1 cellular context compared by ENCODE assay signal in genomic region chr9:113352006-113352405, GRCh38.
TF ChIP-seq lines count a peak whose summit lies in the region.

No MANE protein-coding gene starts in this region.

TF ChIP-seq in HepG2, 621 proteins besides CTCF, POLR2A, EP300 and RAD21 (continues in another document):
- TF ChIP-seq ZMYM3 (CRISPR knock-in tag; IDR thresholded peaks at IDR 0.05) (peak; percentile 9; the same call in 1 of the 2 replicates), PAXIP1 (CRISPR knock-in tag; conservative IDR thresholded peaks at IDR 0.05) (peak; percentile 40), ZNF766 (CRISPR knock-in tag; IDR thresholded peaks at IDR 0.05; ENCODE audit: borderline replicate concordance) (no peak), ZNF263 (CRISPR knock-in tag; IDR thresholded peaks at IDR 0.05) (no peak), HNRNPUL1 (IDR thresholded peaks at IDR 0.05; ENCODE audit: low read depth, low read length) (no peak), PHF21A (CRISPR knock-in tag; IDR thresholded peaks at IDR 0.05) (no peak), ETV6 (CRISPR knock-in tag; conservative IDR thresholded peaks at IDR 0.05) (no peak), ZNF24 (IDR thresholded peaks at IDR 0.05) (no peak), RARA (CRISPR knock-in tag; IDR thresholded peaks at IDR 0.05) (peak; percentile 89), ZNF446 (CRISPR knock-in tag; IDR thresholded peaks at IDR 0.05) (no peak), PATZ1 (CRISPR knock-in tag; IDR thresholded peaks at IDR 0.05) (peak; percentile 25; the same call in 1 of the 2 replicates), YEATS2 (CRISPR knock-in tag; IDR thresholded peaks at IDR 0.05; ENCODE audit: borderline replicate concordance) (no peak), TFE3 (CRISPR knock-in tag; IDR thresholded peaks at IDR 0.05) (no peak), SRF (IDR thresholded peaks at IDR 0.05; ENCODE audit: low read depth, low read length) (no peak), SRSF4 (IDR thresholded peaks at IDR 0.05; ENCODE audit: low read depth, low read length, poor library complexity, severe bottlenecking) (no peak), ZSCAN21 (CRISPR knock-in tag; IDR thresholded peaks at IDR 0.05; ENCODE audit: borderline replicate concordance) (no peak), ZNF646 (CRISPR knock-in tag; IDR thresholded peaks at IDR 0.05) (0 out of 2 replicates have a peak, but pooled peaks have one; percentile 2), TP53 (CRISPR knock-in tag; conservative IDR thresholded peaks at IDR 0.05) (no peak), SIN3A (IDR thresholded peaks at IDR 0.05; ENCODE audit: borderline replicate concordance, low read depth, low read length) (no peak), FOXP1 (IDR thresholded peaks at IDR 0.05) (no peak), FOXP1 (CRISPR knock-in tag; IDR thresholded peaks at IDR 0.05) (0 out of 2 replicates have a peak, but pooled peaks have one; percentile 13), ZNF557 (CRISPR knock-in tag; IDR thresholded peaks at IDR 0.05) (no peak), SAP130 (CRISPR knock-in tag; IDR thresholded peaks at IDR 0.05; ENCODE audit: low read depth) (peak; percentile 28; the same call in 1 of the 2 replicates), ZNF503 (CRISPR knock-in tag; IDR thresholded peaks at IDR 0.05) (no peak), ZBTB10 (CRISPR knock-in tag; IDR thresholded peaks at IDR 0.05; ENCODE audit: borderline replicate concordance) (no peak), PRMT3 (CRISPR knock-in tag; IDR thresholded peaks at IDR 0.05; ENCODE audit: borderline replicate concordance, low read depth) (no peak), BHLHE40 (IDR thresholded peaks at IDR 0.05; ENCODE audit: low read length) (no peak), POGK (CRISPR knock-in tag; conservative IDR thresholded peaks at IDR 0.05) (no peak), CEBPG (CRISPR knock-in tag; IDR thresholded peaks at IDR 0.05) (no peak), FOXA3 (CRISPR knock-in tag; IDR thresholded peaks at IDR 0.05) (peak; percentile 39), CHD2 (IDR thresholded peaks at IDR 0.05; ENCODE audit: low read depth, low read length) (no peak), BATF2 (CRISPR knock-in tag; IDR thresholded peaks at IDR 0.05) (no peak), CCDC6 (CRISPR knock-in tag; IDR thresholded peaks at IDR 0.05) (no peak), BCL6 (CRISPR knock-in tag; IDR thresholded peaks at IDR 0.05) (0 out of 2 replicates have a peak, but pooled peaks have one; percentile 47), NFIC (IDR thresholded peaks at IDR 0.05; ENCODE audit: low read length) (peak; percentile 28; the same call in 1 of the 2 replicates), HINFP (CRISPR knock-in tag; IDR thresholded peaks at IDR 0.05; ENCODE audit: low read depth) (no peak), ZNF460 (CRISPR knock-in tag; IDR thresholded peaks at IDR 0.05; ENCODE audit: borderline replicate concordance) (peak; percentile 13; the same call in 1 of the 2 replicates), ZNF292 (CRISPR knock-in tag; IDR thresholded peaks at IDR 0.05; ENCODE audit: borderline replicate concordance, low read depth) (no peak)
